38 cellular contexts compared by ENCODE assay signal in genomic region chr16:84413605-84414004, GRCh38. TPM values are rescaled to one million over a fixed set of nuclear protein-coding genes. Genes with fewer than 3 reads are reported as not detected.
"Had no signal": no experiment of that assay in that cellular context is flagged by ENCODE, and none has a peak within 500 bp of the region (broad histone marks: within the 10 kb centered on the region; RNA-seq: fewer than 3 reads in every experiment).

No MANE protein-coding gene starts in this region.

- H3K9me3 Mint-ChIP-seq: activated B cell treated with CpG ODN at 0.5 μM for 24 hours; activated CD4-positive, alpha-beta memory T cell treated with anti-CD3 and anti-CD28 coated beads for 36 hours; activated CD4-positive, alpha-beta T cell treated with anti-CD3 and anti-CD28 coated beads, Interleukin-2, amount 10 ng/mL, durations not matched to agents 24 days and 14 days; activated CD8-positive, alpha-beta T cell treated with anti-CD3 and anti-CD28 coated beads for 36 hours; activated naive CD4-positive, alpha-beta T cell treated with anti-CD3 and anti-CD28 coated beads, Interleukin-2, amount 50 U/mL, for 72 hours; activated naive CD8-positive, alpha-beta T cell treated with anti-CD3 and anti-CD28 coated beads for 36 hours; activated T-cell treated with anti-CD3 and anti-CD28 coated beads, Interleukin-2, amount 50 U/mL, for 4 hours; activated T-cell treated with anti-CD3 and anti-CD28 coated beads, Interleukin-2, amount 50 U/mL, for 72 hours; activated T-helper 1 cell treated with anti-CD3 and anti-CD28 coated beads, Interleukin-12 subunit alpha, Interleukin-12 subunit beta, Interleukin-2, Interleukin-4 antibody, amounts not matched to agents 30 ng/mL and 10 ng/mL and 1 ng/mL, durations not matched to agents 14 hours and 24 hours and 36 hours; activated T-helper 17 cell treated with anti-CD3 and anti-CD28 coated beads, Interleukin-2, amount 50 U/mL, for 72 hours; T-helper 1 cell treated with Interleukin-12 subunit alpha and Interleukin-12 subunit beta and Interleukin-4 antibody, amounts not matched to agents 30 μg/mL and 1 μg/mL, for 36 hours; T-helper 2 cell treated with Interferon-gamma antibody and Interleukin-4, amounts not matched to agents 5 μg/mL and 100 μg/mL, for 36 hours had no signal

- FAIRE-seq: astrocyte, TTC549 had no signal

- H3K27ac Mint-ChIP-seq: activated B cell treated with CpG ODN at 0.5 μM for 24 hours; activated CD4-positive, alpha-beta memory T cell treated with anti-CD3 and anti-CD28 coated beads for 36 hours; activated CD4-positive, alpha-beta T cell treated with anti-CD3 and anti-CD28 coated beads, Interleukin-2, amount 10 ng/mL, durations not matched to agents 24 days and 14 days; activated CD8-positive, alpha-beta T cell treated with anti-CD3 and anti-CD28 coated beads for 36 hours; activated naive CD4-positive, alpha-beta T cell treated with anti-CD3 and anti-CD28 coated beads, Interleukin-2, amount 50 U/mL, for 72 hours; activated naive CD8-positive, alpha-beta T cell treated with anti-CD3 and anti-CD28 coated beads for 36 hours; activated T-cell treated with anti-CD3 and anti-CD28 coated beads, Interleukin-2, amount 50 U/mL, for 72 hours; activated T-helper 1 cell treated with anti-CD3 and anti-CD28 coated beads, Interleukin-12 subunit alpha, Interleukin-12 subunit beta, Interleukin-2, Interleukin-4 antibody, amounts not matched to agents 30 ng/mL and 10 ng/mL and 1 ng/mL, durations not matched to agents 14 hours and 24 hours and 36 hours; activated T-helper 17 cell treated with anti-CD3 and anti-CD28 coated beads, Interleukin-2, amount 50 U/mL, for 72 hours; T-helper 1 cell treated with Interleukin-12 subunit alpha and Interleukin-12 subunit beta and Interleukin-4 antibody, amounts not matched to agents 30 μg/mL and 1 μg/mL, for 36 hours; T-helper 2 cell treated with Interferon-gamma antibody and Interleukin-4, amounts not matched to agents 5 μg/mL and 100 μg/mL, for 36 hours had no signal

- H3K27me3 Mint-ChIP-seq: activated naive CD8-positive, alpha-beta T cell treated with anti-CD3 and anti-CD28 coated beads for 36 hours had no signal

- H3K9me3 ChIP-seq: adrenal gland, body of pancreas, breast epithelium had no signal

- ATAC-seq: activated CD8-positive, alpha-beta T cell treated with anti-CD3 and anti-CD28 coated beads for 36 hours; activated naive CD4-positive, alpha-beta T cell treated with anti-CD3 and anti-CD28 coated beads, Interleukin-2, amount 50 U/mL, for 72 hours; activated T-cell treated with anti-CD3 and anti-CD28 coated beads, Interleukin-2, amount 50 U/mL, for 4 hours; activated T-cell treated with anti-CD3 and anti-CD28 coated beads, Interleukin-2, amount 50 U/mL, for 72 hours; activated T-helper 17 cell treated with anti-CD3 and anti-CD28 coated beads, Interleukin-2, amount 50 U/mL, for 72 hours; body of pancreas had no signal

- DNase-seq: activated B cell treated with CpG ODN at 0.5 μM for 24 hours; activated CD4-positive, alpha-beta memory T cell treated with anti-CD3 and anti-CD28 coated beads for 36 hours; activated CD4-positive, alpha-beta T cell treated with anti-CD3 and anti-CD28 coated beads for 4 hours; activated CD4-positive, alpha-beta T cell treated with anti-CD3 and anti-CD28 coated beads, Interleukin-2, amount 10 ng/mL, durations not matched to agents 24 days and 14 days; activated CD4-positive, alpha-beta T cell treated with anti-CD3 and anti-CD28 coated beads, Interleukin-2, amount 50 U/mL, for 1 hour; activated CD4-positive, alpha-beta T cell treated with anti-CD3 and anti-CD28 coated beads, Interleukin-2, amount 50 U/mL, for 4 hours; activated CD4-positive, CD25-positive, alpha-beta regulatory T cell treated with anti-CD3 and anti-CD28 coated beads, Interleukin-2, amount 50 U/mL, for 72 hours; activated CD8-positive, alpha-beta memory T cell treated with anti-CD3 and anti-CD28 coated beads, Interleukin-2, amount 50 U/mL, for 4 hours; activated CD8-positive, alpha-beta T cell treated with anti-CD3 and anti-CD28 coated beads for 36 hours; activated effector memory CD4-positive, alpha-beta T cell treated with anti-CD3 and anti-CD28 coated beads, Interleukin-2, amount 50 U/mL, for 16 hours; activated gamma-delta T cell treated with Interleukin-2 at 50 U/mL for 16 hours; activated naive CD4-positive, alpha-beta T cell treated with anti-CD3 and anti-CD28 coated beads, Interleukin-2, amount 50 U/mL, for 16 hours; activated naive CD4-positive, alpha-beta T cell treated with Interleukin-2 at 50 U/mL for 16 hours; activated naive CD8-positive, alpha-beta T cell treated with anti-CD3 and anti-CD28 coated beads for 36 hours; activated T-cell treated with anti-CD3 and anti-CD28 coated beads for 4 hours; activated T-cell treated with anti-CD3 and anti-CD28 coated beads, Interleukin-2, amount 50 U/mL, for 1 hour; activated T-cell treated with anti-CD3 and anti-CD28 coated beads, Interleukin-2, amount 50 U/mL, for 4 hours; activated T-cell treated with anti-CD3 and anti-CD28 coated beads, Interleukin-2, amount 50 U/mL, for 72 hours; adrenal gland; amniotic stem cell; aorta; body of pancreas; brain microvascular endothelial cell; central memory CD4-positive, alpha-beta T cell; T-helper 1 cell; T-helper 2 cell; T-helper 9 cell had no signal

- H3K36me3 Mint-ChIP-seq: activated CD4-positive, alpha-beta memory T cell treated with anti-CD3 and anti-CD28 coated beads for 36 hours; activated naive CD4-positive, alpha-beta T cell treated with anti-CD3 and anti-CD28 coated beads, Interleukin-2, amount 50 U/mL, for 72 hours; activated naive CD8-positive, alpha-beta T cell treated with anti-CD3 and anti-CD28 coated beads for 36 hours had no signal

- H3K4me1 ChIP-seq: body of pancreas, breast epithelium had no signal

- H3K4me3 Mint-ChIP-seq: activated B cell treated with CpG ODN at 0.5 μM for 24 hours; activated CD4-positive, alpha-beta memory T cell treated with anti-CD3 and anti-CD28 coated beads for 36 hours; activated CD4-positive, alpha-beta T cell treated with anti-CD3 and anti-CD28 coated beads, Interleukin-2, amount 10 ng/mL, durations not matched to agents 24 days and 14 days; activated CD8-positive, alpha-beta T cell treated with anti-CD3 and anti-CD28 coated beads for 36 hours; activated naive CD8-positive, alpha-beta T cell treated with anti-CD3 and anti-CD28 coated beads for 36 hours; activated T-cell treated with anti-CD3 and anti-CD28 coated beads, Interleukin-2, amount 50 U/mL, for 4 hours; activated T-cell treated with anti-CD3 and anti-CD28 coated beads, Interleukin-2, amount 50 U/mL, for 72 hours; activated T-helper 1 cell treated with anti-CD3 and anti-CD28 coated beads, Interleukin-12 subunit alpha, Interleukin-12 subunit beta, Interleukin-2, Interleukin-4 antibody, amounts not matched to agents 30 ng/mL and 10 ng/mL and 1 ng/mL, durations not matched to agents 14 hours and 24 hours and 36 hours; activated T-helper 17 cell treated with anti-CD3 and anti-CD28 coated beads, Interleukin-2, amount 50 U/mL, for 72 hours; T-helper 1 cell treated with Interleukin-12 subunit alpha and Interleukin-12 subunit beta and Interleukin-4 antibody, amounts not matched to agents 30 μg/mL and 1 μg/mL, for 36 hours; T-helper 2 cell treated with Interferon-gamma antibody and Interleukin-4, amounts not matched to agents 5 μg/mL and 100 μg/mL, for 36 hours had no signal

- H3K4me1 Mint-ChIP-seq: activated B cell treated with CpG ODN at 0.5 μM for 24 hours; activated T-helper 17 cell treated with anti-CD3 and anti-CD28 coated beads, Interleukin-2, amount 50 U/mL, for 72 hours had no signal

- H3K36me3 ChIP-seq: adrenal gland, brain microvascular endothelial cell, breast epithelium had no signal

- H3K4me3 ChIP-seq: adrenal gland, body of pancreas, breast epithelium had no signal

- H3K27me3 ChIP-seq: adrenal gland, body of pancreas, breast epithelium had no signal

- H3K27ac ChIP-seq: body of pancreas, brain microvascular endothelial cell, breast epithelium, VCaP had no signal

RNA-seq across cellular contexts. Expression of gene ATP2C2, which starts 45.3 kb away (rescaled TPM):
- total RNA-seq: activated B cell treated with CpG ODN at 0.5 μM for 24 hours; activated CD4-positive, alpha-beta memory T cell treated with anti-CD3 and anti-CD28 coated beads for 36 hours; activated CD4-positive, alpha-beta T cell treated with anti-CD3 and anti-CD28 coated beads, Interleukin-2, amount 10 ng/mL, durations not matched to agents 24 days and 14 days; activated CD8-positive, alpha-beta memory T cell treated with anti-CD3 and anti-CD28 coated beads for 36 hours; activated CD8-positive, alpha-beta T cell treated with anti-CD3 and anti-CD28 coated beads for 36 hours; activated naive CD4-positive, alpha-beta T cell treated with anti-CD3 and anti-CD28 coated beads, Interleukin-2, amount 50 U/mL, for 72 hours; activated naive CD8-positive, alpha-beta T cell treated with anti-CD3 and anti-CD28 coated beads for 36 hours; activated T-cell treated with anti-CD3 and anti-CD28 coated beads, Interleukin-2, amount 50 U/mL, for 4 hours; activated T-helper 1 cell treated with anti-CD3 and anti-CD28 coated beads, Interleukin-12 subunit alpha, Interleukin-12 subunit beta, Interleukin-2, Interleukin-4 antibody, amounts not matched to agents 30 ng/mL and 10 ng/mL and 1 ng/mL, durations not matched to agents 14 hours and 24 hours and 36 hours; activated T-helper 17 cell treated with anti-CD3 and anti-CD28 coated beads, Interleukin-2, amount 50 U/mL, for 72 hours; cardiac septum had no signal
